ENCODE assay signal across 30 cellular contexts in the genomic region with DNA sequence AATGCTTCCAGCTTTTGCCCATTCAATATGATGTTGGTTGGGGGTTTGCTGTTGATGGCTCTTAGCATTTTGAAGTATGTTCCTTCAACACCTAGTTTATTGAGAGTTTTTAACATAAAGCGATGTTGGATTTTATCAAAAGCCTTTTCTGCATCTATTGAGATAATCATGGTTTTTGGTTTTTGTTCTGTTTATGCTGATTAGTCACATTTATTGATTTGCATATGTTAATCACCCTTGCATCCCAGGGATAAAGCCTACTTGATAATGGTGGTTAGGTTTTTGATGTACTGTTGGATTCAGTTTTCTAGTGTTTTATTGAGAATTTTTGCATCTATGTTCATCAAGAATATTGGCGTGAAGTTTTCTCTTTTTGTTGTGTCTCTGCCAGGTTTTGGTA. TPM values are rescaled to one million over a fixed set of nuclear protein-coding genes. Genes with fewer than 3 reads are reported as not detected.
"Had no signal": no experiment of that assay in that cellular context is flagged by ENCODE, and none has a peak within 500 bp of the region (broad histone marks: within the 10 kb centered on the region; RNA-seq: fewer than 3 reads in every experiment).

No MANE protein-coding gene starts in this region.

- H3K27me3 ChIP-seq: stomach, testis, thyroid gland, tibial artery, tibial nerve, transverse colon, upper lobe of left lung, upper lobe of right lung, uterus, vagina had no signal

- H3K9me3 Mint-ChIP-seq: stimulated activated effector memory CD8-positive, alpha-beta T cell treated with anti-CD3 and anti-CD28 coated beads, Interleukin-12 subunit alpha, Interleukin-12 subunit beta, amount 100 ng/mL, for 72 hours; stimulated activated memory B cell treated with anti-CD40 and anti-IgM and Interleukin-4, amounts not matched to agents 10 μg/mL and 1 μg/mL and 100 μg/mL, for 72 hours; stimulated activated naive CD8-positive, alpha-beta T cell treated with anti-CD3 and anti-CD28 coated beads, Interleukin-15, amount 100 ng/mL, for 72 hours; stimulated activated naive CD8-positive, alpha-beta T cell treated with anti-CD3 and anti-CD28 coated beads, Interleukin-15, Interleukin-2, amounts not matched to agents 100 ng/mL and 50 ng/mL, for 24 hours; type B pancreatic cell had no signal

- DNase-seq: stimulated activated CD4-positive, alpha-beta T cell treated with anti-CD3 and anti-CD28 coated beads, Interleukin-2, amount 100 ng/mL, for 48 hours; stimulated activated CD4-positive, alpha-beta T cell treated with anti-CD3 and anti-CD28 coated beads, Interleukin-4, amount 100 ng/mL, for 1 hour; stimulated activated CD4-positive, alpha-beta T cell treated with anti-CD3 and anti-CD28 coated beads, Interleukin-4, amount 100 ng/mL, for 24 hours; stimulated activated CD4-positive, alpha-beta T cell treated with anti-CD3 and anti-CD28 coated beads, Interleukin-4, amount 100 ng/mL, for 4 hours; stimulated activated CD8-positive, alpha-beta memory T cell treated with anti-CD3 and anti-CD28 coated beads, Interleukin-4, amount 100 ng/mL, for 48 hours; stimulated activated naive B cell treated with anti-CD40 and anti-IgM and Interleukin-4, amounts not matched to agents 10 μg/mL and 1 μg/mL and 100 μg/mL, for 72 hours; stimulated activated naive CD4-positive, alpha-beta T cell; stimulated activated naive CD4-positive, alpha-beta T cell treated with Interleukin-2 at 50 U/mL for 16 hours; stimulated activated naive CD8-positive, alpha-beta T cell treated with anti-CD3 and anti-CD28 coated beads, Interleukin-15, amount 100 ng/mL, for 72 hours; stimulated activated naive CD8-positive, alpha-beta T cell treated with anti-CD3 and anti-CD28 coated beads, Interleukin-15, Interleukin-2, amounts not matched to agents 100 U/mL and 50 U/mL, for 24 hours; stomach; substantia nigra; testis; thyroid gland; tibial artery; transverse colon; trophoblast cell; upper lobe of left lung; upper lobe of right lung; uterus had no signal

- H3K4me3 ChIP-seq: stomach, suprapubic skin, testis, thoracic aorta, thyroid gland, tibial artery, tibial nerve, transverse colon, upper lobe of left lung, upper lobe of right lung, uterus, vagina had no signal

- FAIRE-seq: urothelium cell line had no signal

- H3K27ac Mint-ChIP-seq: stimulated activated effector memory CD8-positive, alpha-beta T cell treated with anti-CD3 and anti-CD28 coated beads, Interleukin-12 subunit alpha, Interleukin-12 subunit beta, amount 100 ng/mL, for 72 hours; stimulated activated memory B cell treated with anti-CD40 and anti-IgM and Interleukin-4, amounts not matched to agents 10 μg/mL and 1 μg/mL and 100 μg/mL, for 72 hours; stimulated activated naive B cell treated with anti-CD40 and anti-IgM and Interleukin-4, amounts not matched to agents 10 μg/mL and 1 μg/mL and 100 μg/mL, for 72 hours; stimulated activated naive CD8-positive, alpha-beta T cell treated with anti-CD3 and anti-CD28 coated beads, Interleukin-15, amount 100 ng/mL, for 72 hours; stimulated activated naive CD8-positive, alpha-beta T cell treated with anti-CD3 and anti-CD28 coated beads, Interleukin-15, Interleukin-2, amounts not matched to agents 100 ng/mL and 50 ng/mL, for 24 hours; type B pancreatic cell had no signal

- H3K4me1 ChIP-seq: stomach, suprapubic skin, testis, thyroid gland, tibial artery, tibial nerve, transverse colon, upper lobe of left lung, upper lobe of right lung, uterus, vagina had no signal

- H3K4me3 Mint-ChIP-seq: stimulated activated effector memory CD8-positive, alpha-beta T cell treated with anti-CD3 and anti-CD28 coated beads, Interleukin-12 subunit alpha, Interleukin-12 subunit beta, amount 100 ng/mL, for 72 hours; stimulated activated memory B cell treated with anti-CD40 and anti-IgM and Interleukin-4, amounts not matched to agents 10 μg/mL and 1 μg/mL and 100 μg/mL, for 72 hours; stimulated activated naive B cell treated with anti-CD40 and anti-IgM and Interleukin-4, amounts not matched to agents 10 μg/mL and 1 μg/mL and 100 μg/mL, for 72 hours; stimulated activated naive CD8-positive, alpha-beta T cell treated with anti-CD3 and anti-CD28 coated beads, Interleukin-15, amount 100 ng/mL, for 72 hours; stimulated activated naive CD8-positive, alpha-beta T cell treated with anti-CD3 and anti-CD28 coated beads, Interleukin-15, Interleukin-2, amounts not matched to agents 100 ng/mL and 50 ng/mL, for 24 hours; type B pancreatic cell had no signal

- H3K36me3 ChIP-seq: stomach, suprapubic skin, thoracic aorta, thyroid gland, tibial artery, tibial nerve, transverse colon, upper lobe of left lung, upper lobe of right lung, uterus, vagina had no signal

- ATAC-seq: stimulated activated effector memory CD8-positive, alpha-beta T cell treated with anti-CD3 and anti-CD28 coated beads, Interleukin-12 subunit alpha, Interleukin-12 subunit beta, amount 100 ng/mL, for 72 hours; stimulated activated memory B cell treated with anti-CD40 and anti-IgM and Interleukin-4, amounts not matched to agents 10 μg/mL and 1 μg/mL and 100 μg/mL, for 72 hours; stimulated activated naive B cell treated with anti-CD40 and anti-IgM and Interleukin-4, amounts not matched to agents 10 μg/mL and 1 μg/mL and 100 μg/mL, for 72 hours; stimulated activated naive CD8-positive, alpha-beta T cell treated with anti-CD3 and anti-CD28 coated beads, Interleukin-15, amount 100 ng/mL, for 72 hours; stimulated activated naive CD8-positive, alpha-beta T cell treated with anti-CD3 and anti-CD28 coated beads, Interleukin-15, Interleukin-2, amounts not matched to agents 100 U/mL and 50 U/mL, for 24 hours; upper lobe of right lung had no signal

- H3K4me1 Mint-ChIP-seq: stimulated activated effector memory CD8-positive, alpha-beta T cell treated with anti-CD3 and anti-CD28 coated beads, Interleukin-12 subunit alpha, Interleukin-12 subunit beta, amount 100 ng/mL, for 72 hours; stimulated activated memory B cell treated with anti-CD40 and anti-IgM and Interleukin-4, amounts not matched to agents 10 μg/mL and 1 μg/mL and 100 μg/mL, for 72 hours; stimulated activated naive B cell treated with anti-CD40 and anti-IgM and Interleukin-4, amounts not matched to agents 10 μg/mL and 1 μg/mL and 100 μg/mL, for 72 hours; stimulated activated naive CD8-positive, alpha-beta T cell treated with anti-CD3 and anti-CD28 coated beads, Interleukin-15, amount 100 ng/mL, for 72 hours had no signal

- H3K27ac ChIP-seq: stomach, suprapubic skin, testis, thoracic aorta, thyroid gland, tibial artery, tibial nerve, transverse colon, upper lobe of left lung, upper lobe of right lung, uterus, vagina had no signal

- H3K36me3 Mint-ChIP-seq: stimulated activated effector memory CD8-positive, alpha-beta T cell treated with anti-CD3 and anti-CD28 coated beads, Interleukin-12 subunit alpha, Interleukin-12 subunit beta, amount 100 ng/mL, for 72 hours; stimulated activated memory B cell treated with anti-CD40 and anti-IgM and Interleukin-4, amounts not matched to agents 10 μg/mL and 1 μg/mL and 100 μg/mL, for 72 hours; stimulated activated naive B cell treated with anti-CD40 and anti-IgM and Interleukin-4, amounts not matched to agents 10 μg/mL and 1 μg/mL and 100 μg/mL, for 72 hours; type B pancreatic cell had no signal

- H3K9me3 ChIP-seq: suprapubic skin, testis, thoracic aorta, thyroid gland, tibial artery, upper lobe of right lung, uterus, vagina had no signal

RNA-seq across cellular contexts. Expression of a gene that starts 40.4 kb away (rescaled TPM):
- total RNA-seq: subcutaneous adipose tissue, suprapubic skin, thoracic aorta, upper lobe of right lung had no signal
